In genomic region chr16:82262244-82262643, GRCh38 we compare ENCODE assay signal across 33 cellular contexts.
"Had no signal": no experiment of that assay in that cellular context is flagged by ENCODE, and none has a peak within 500 bp of the region (broad histone marks: within the 10 kb centered on the region; RNA-seq: fewer than 3 reads in every experiment).

No MANE protein-coding gene starts in this region.

- ATAC-seq: activated CD8-positive, alpha-beta T cell treated with anti-CD3 and anti-CD28 coated beads for 36 hours; activated naive CD4-positive, alpha-beta T cell treated with anti-CD3 and anti-CD28 coated beads, Interleukin-2, amount 50 U/mL, for 72 hours; activated T-cell treated with anti-CD3 and anti-CD28 coated beads, Interleukin-2, amount 50 U/mL, for 4 hours; activated T-cell treated with anti-CD3 and anti-CD28 coated beads, Interleukin-2, amount 50 U/mL, for 72 hours; activated T-helper 17 cell treated with anti-CD3 and anti-CD28 coated beads, Interleukin-2, amount 50 U/mL, for 72 hours; body of pancreas had no signal

- H3K27me3 ChIP-seq: adrenal gland, body of pancreas, breast epithelium had no signal

- H3K4me1 ChIP-seq: adrenal gland, breast epithelium had no signal

- DNase-seq: activated B cell treated with CpG ODN at 0.5 μM for 24 hours; activated CD4-positive, alpha-beta memory T cell treated with anti-CD3 and anti-CD28 coated beads for 36 hours; activated CD4-positive, alpha-beta T cell treated with anti-CD3 and anti-CD28 coated beads for 4 hours; activated CD4-positive, alpha-beta T cell treated with anti-CD3 and anti-CD28 coated beads, Interleukin-2, amount 10 ng/mL, durations not matched to agents 24 days and 14 days; activated CD4-positive, alpha-beta T cell treated with anti-CD3 and anti-CD28 coated beads, Interleukin-2, amount 50 U/mL, for 1 hour; activated CD4-positive, alpha-beta T cell treated with anti-CD3 and anti-CD28 coated beads, Interleukin-2, amount 50 U/mL, for 4 hours; activated CD4-positive, CD25-positive, alpha-beta regulatory T cell treated with anti-CD3 and anti-CD28 coated beads, Interleukin-2, amount 50 U/mL, for 72 hours; activated CD8-positive, alpha-beta memory T cell treated with anti-CD3 and anti-CD28 coated beads, Interleukin-2, amount 50 U/mL, for 4 hours; activated CD8-positive, alpha-beta T cell treated with anti-CD3 and anti-CD28 coated beads for 36 hours; activated effector memory CD4-positive, alpha-beta T cell treated with anti-CD3 and anti-CD28 coated beads, Interleukin-2, amount 50 U/mL, for 16 hours; activated gamma-delta T cell treated with Interleukin-2 at 50 U/mL for 16 hours; activated naive CD4-positive, alpha-beta T cell; activated naive CD4-positive, alpha-beta T cell treated with anti-CD3 and anti-CD28 coated beads for 36 hours; activated naive CD4-positive, alpha-beta T cell treated with anti-CD3 and anti-CD28 coated beads, Interleukin-2, amount 50 U/mL, for 16 hours; activated naive CD8-positive, alpha-beta T cell treated with anti-CD3 and anti-CD28 coated beads for 36 hours; activated T-cell treated with anti-CD3 and anti-CD28 coated beads for 4 hours; activated T-cell treated with anti-CD3 and anti-CD28 coated beads, Interleukin-2, amount 50 U/mL, for 1 hour; activated T-cell treated with anti-CD3 and anti-CD28 coated beads, Interleukin-2, amount 50 U/mL, for 4 hours; activated T-cell treated with anti-CD3 and anti-CD28 coated beads, Interleukin-2, amount 50 U/mL, for 72 hours; adrenal gland; amniotic stem cell; aorta; body of pancreas; brain microvascular endothelial cell; caudate nucleus; cerebellar nuclear complex; T-helper 1 cell; T-helper 2 cell; T-helper 9 cell had no signal

- H3K9me3 ChIP-seq: adrenal gland, body of pancreas, breast epithelium had no signal

- H3K36me3 ChIP-seq: adrenal gland, brain microvascular endothelial cell, breast epithelium had no signal

- H3K4me3 ChIP-seq: adrenal gland, body of pancreas, breast epithelium had no signal

- H3K27ac ChIP-seq: adrenal gland, body of pancreas, brain microvascular endothelial cell, breast epithelium, VCaP had no signal
